Comparison of ENCODE assay signal across 9 cellular contexts in the genomic region with DNA sequence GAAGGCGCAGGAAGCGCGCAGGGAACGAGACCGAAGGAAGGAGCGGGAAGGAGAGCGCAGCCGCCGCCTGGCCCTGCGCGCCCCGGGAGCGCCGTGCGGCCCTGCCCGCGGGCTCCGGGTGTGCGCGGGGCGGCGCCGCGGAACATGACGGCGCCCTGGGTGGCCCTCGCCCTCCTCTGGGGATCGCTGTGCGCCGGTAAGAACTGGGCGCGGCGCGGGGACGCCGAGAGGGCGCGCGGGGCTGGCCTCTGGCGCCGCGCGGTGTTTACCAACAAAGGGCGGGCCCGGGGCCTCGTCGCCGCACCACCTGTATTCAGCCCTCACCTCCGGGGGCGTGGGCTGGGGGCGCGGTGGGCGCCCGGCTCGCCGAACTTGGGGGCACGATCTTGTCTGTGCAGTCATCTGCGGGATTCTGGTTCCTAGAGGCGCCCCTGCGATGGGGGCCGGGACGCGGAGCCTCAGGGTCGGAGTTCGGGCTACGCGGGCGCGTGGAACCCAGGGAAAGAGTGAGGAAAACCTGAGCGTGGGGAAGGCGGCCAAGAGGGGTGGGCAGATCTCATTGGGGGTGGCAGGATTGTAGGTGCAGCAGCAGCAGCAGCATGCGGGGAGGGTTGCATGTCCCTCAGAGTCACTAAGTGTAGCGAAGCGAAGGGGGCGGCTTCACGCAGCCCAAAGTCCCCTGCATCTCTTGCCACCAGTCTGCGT. TPM values are rescaled to one million over a fixed set of nuclear protein-coding genes. Genes with fewer than 3 reads are reported as not detected.
DNase-seq lines count a peak whose midpoint lies in the region; ATAC-seq, FAIRE-seq and TF ChIP-seq lines count a peak whose summit lies in the region.
"Had no signal": no experiment of that assay in that cellular context is flagged by ENCODE, and none has a peak within 500 bp of the region (broad histone marks: within the 10 kb centered on the region; RNA-seq: fewer than 3 reads in every experiment).

No MANE protein-coding gene starts in this region.

- H3K4me1 Mint-ChIP-seq in brain, result peaks cover 46% of the 10 kb centered on the region

- peaks cover 19% of the 10 kb centered on the region for H3K36me3 Mint-ChIP-seq in brain

- TF ChIP-seq CTCF in Peyer's patch (IDR thresholded peaks at IDR 0.05), result peak in 2 of 6 experiments; percentile 13 to 21
- TF ChIP-seq CTCF in brain (conservative IDR thresholded peaks at IDR 0.05), result no peak

- TF ChIP-seq POLR2A in Peyer's patch (IDR thresholded peaks at IDR 0.05), result peak; percentile 41 to 86

- H3K4me3 ChIP-seq in Peyer's patch, result peak overlapping the region; percentile 68 to 94 (median 76)
- peak overlapping the region; percentile 73 to 89 for H3K4me3 ChIP-seq in small intestine (ENCODE audit: low read depth in 1 of 2, low read length in 2 of 2)

- peak overlapping the region; percentile 99 to 100 (median 100) for H3K4me3 Mint-ChIP-seq in brain

- ATAC-seq in HG02678 (IDR thresholded peaks at IDR 0.05; ENCODE audit: unreplicated experiment), result peak; percentile 30
- no peak for ATAC-seq in GM21737 (IDR thresholded peaks at IDR 0.05; ENCODE audit: unreplicated experiment)

- peaks cover 0 to 16% (median 6%) of the 10 kb centered on the region in 4 donors for H3K4me1 ChIP-seq in Peyer's patch
- peaks cover 0 to 2% of the 10 kb centered on the region in 2 donors for H3K4me1 ChIP-seq in small intestine (ENCODE audit: control insufficient read depth in 2 of 2, insufficient read depth in 1 of 2, low read depth in 1 of 2, low read length in 1 of 2)

- WGBS in small intestine, 3 donors, result 0 to 1% (median 0%) methylated on average over 50 to 77 of the region's 77 CpGs

- FAIRE-seq in small intestine (lab: Jason Lieb, UNC), result no peak
- FAIRE-seq: GM18507 had no signal

- H3K27me3 ChIP-seq in Peyer's patch (no peaks in the 10 kb centered on the region), small intestine (ENCODE audit: control insufficient read depth in 2 of 2, insufficient read depth in 2 of 2, low read length in 2 of 2) (no peaks in the 10 kb centered on the region)

- H3K9me3 Mint-ChIP-seq in brain, result peaks cover 0 to 3% (median 0%) of the 10 kb centered on the region in 5 experiments

- H3K9me3 ChIP-seq in Peyer's patch (no peaks in the 10 kb centered on the region), small intestine (ENCODE audit: control insufficient read depth, low read depth) (no peaks in the 10 kb centered on the region)

- H3K27ac Mint-ChIP-seq in brain, result peak overlapping the region; percentile 97 to 100 (median 99)

- H3K27ac ChIP-seq in Peyer's patch (peak overlapping the region; percentile 58 to 94 (median 80)), small intestine (ENCODE audit: low read depth in 1 of 2, low read length in 1 of 2) (peak overlapping the region; percentile 87 to 94)

- H3K36me3 ChIP-seq in Peyer's patch (no peaks in the 10 kb centered on the region), small intestine (ENCODE audit: control insufficient read depth in 2 of 2, insufficient read depth in 2 of 2, low read length in 2 of 2) (no peaks in the 10 kb centered on the region)

- peak; percentile 3 to 29 for DNase-seq in SHP77 (lab: John Stamatoyannopoulos, UW)
- no peak for DNase-seq in SHP77 treated with DMSO at 0.1 percent for 48 hours (lab: John Stamatoyannopoulos, UW)
- peak in 2 of 3 donors; percentile 73 to 84 for DNase-seq in Peyer's patch
- peak; percentile 54 for DNase-seq in iPS-NIHi11 (ENCODE audit: low spot score)
- DNase-seq in small intestine, result peak; percentile 75

- peaks cover 4% of the 10 kb centered on the region for H3K27me3 Mint-ChIP-seq in brain

RNA-seq across cellular contexts. Expression of gene ACVR2B, which starts 0.6 kb away (rescaled TPM):
- total RNA-seq in Peyer's patch, result 10 to 100 TPM in 1 of 4 donors, 1 to 10 TPM in 3; 4.9 to 14.5 (median 7.6) TPM
- 1.8 TPM for polyA plus RNA-seq in brain (ENCODE audit: insufficient read depth, low read depth, low replicate concordance)
- 1 to 10 TPM in 1 of 3 donors, under 1 TPM in 2; 0.22 to 1.5 (median 0.81) TPM for polyA plus RNA-seq in small intestine

RNA-seq across cellular contexts. Expression of gene EXOG, which starts 41.8 kb away (rescaled TPM):
- total RNA-seq in Peyer's patch, result 10 to 100 TPM; 11.4 to 44.6 (median 17.2) TPM
- polyA plus RNA-seq in brain (ENCODE audit: insufficient read depth, low read depth, low replicate concordance) (8.3 TPM), small intestine (1 to 10 TPM; 1.3 to 4.5 (median 3.0) TPM)
